Comparison of ENCODE assay signal across 15 cellular contexts in the genomic region with DNA sequence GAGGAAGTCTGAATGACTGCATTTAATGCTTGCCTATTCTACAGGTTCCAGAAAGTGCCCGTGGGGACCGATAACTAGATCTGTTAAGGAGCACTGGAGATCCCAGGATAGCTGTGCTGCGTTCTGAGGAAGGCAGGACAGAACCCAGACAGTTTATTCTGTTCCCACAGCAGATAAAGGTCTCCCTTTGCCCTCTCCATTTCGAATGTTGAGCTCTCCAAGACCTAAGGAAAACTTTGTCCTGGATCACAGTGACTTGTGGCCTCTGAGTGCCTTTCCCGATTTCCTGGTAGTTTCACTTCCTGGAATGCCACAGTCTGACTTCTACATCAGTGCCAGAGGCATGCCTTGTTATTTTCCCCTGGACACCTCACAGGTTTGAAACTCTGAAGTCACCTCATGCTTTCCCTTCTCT. TPM values are rescaled to one million over a fixed set of nuclear protein-coding genes. Genes with fewer than 3 reads are reported as not detected.
A peak's percentile ranks its signal among the peaks of the same experiment; 100 is the strongest.
DNase-seq lines count a peak whose midpoint lies in the region; ATAC-seq, FAIRE-seq and TF ChIP-seq lines count a peak whose summit lies in the region.
"Had no signal": no experiment of that assay in that cellular context is flagged by ENCODE, and none has a peak within 500 bp of the region (broad histone marks: within the 10 kb centered on the region; RNA-seq: fewer than 3 reads in every experiment).

No MANE protein-coding gene starts in this region.

- no peak for TF ChIP-seq EP300 in HepG2 (IDR thresholded peaks at IDR 0.05; ENCODE audit: low read depth in 2 of 2, low read length in 2 of 2)
- no peak for TF ChIP-seq EP300 in HepG2 (CRISPR knock-in tag; IDR thresholded peaks at IDR 0.05; ENCODE audit: borderline replicate concordance)

- no peaks in the 10 kb centered on the region for H3K9me2 ChIP-seq in GM23338 (ENCODE audit: insufficient read depth)

- peaks cover 3% of the 10 kb centered on the region; the same call in 2 of the 3 replicates for H3K36me3 Mint-ChIP-seq in GM23338 (ENCODE audit: low read depth)

- H3K4me2 ChIP-seq in GM23338: no peak overlapping the region
- no peak overlapping the region for H3K4me2 ChIP-seq in HepG2 (ENCODE audit: low read depth, low read length)

- H3K36me3 ChIP-seq in GM23338 (ENCODE audit: insufficient read depth) (no peaks in the 10 kb centered on the region), HepG2 (replicated peaks in 1 of 2; ENCODE audit: control insufficient read depth in 1 of 2, insufficient read depth in 2 of 2, low read length in 2 of 2) (peaks cover 0 to 15% of the 10 kb centered on the region in 2 experiments; a peak in 2 of 5 replicates), skeletal muscle tissue (ENCODE audit: control insufficient read depth in 3 of 3, insufficient read depth in 3 of 3, low read length in 3 of 3) (peaks cover 0 to 2% (median under 1%) of the 10 kb centered on the region in 3 donors)

- H3K27ac ChIP-seq in GM23338 (ENCODE audit: low read depth) (no peak overlapping the region), HepG2 (ENCODE audit: extremely low read length, insufficient read depth, low read length) (no peak overlapping the region), skeletal muscle tissue (ENCODE audit: low read depth, low read length) (peak overlapping the region; percentile 7), foreskin keratinocyte (no peak overlapping the region)

- H3K4me3 Mint-ChIP-seq in GM23338: no peak overlapping the region
- H3K4me3 Mint-ChIP-seq: activated T-cell treated with anti-CD3 and anti-CD28 coated beads, Interleukin-2, amount 50 U/mL, for 72 hours; B cell had no signal

- TF ChIP-seq POLR2A in HepG2 (IDR thresholded peaks at IDR 0.05; ENCODE audit: insufficient read depth in 1 of 2, low read depth in 2 of 2, low read length in 2 of 2): no peak

- H3K79me2 ChIP-seq in GM23338 (replicated peaks; ENCODE audit: insufficient read depth): no peaks in the 10 kb centered on the region
- no peaks in the 10 kb centered on the region for H3K79me2 ChIP-seq in HepG2 (ENCODE audit: insufficient read depth, low read length)

- CTCF ChIA-PET in HepG2 (lab: Yijun Ruan, JAX; ENCODE audit: low intra/inter-chr PET ratio, low total read pairs): no interaction called here

- 83% methylated on average over 5 of the region's 5 CpGs for WGBS in HepG2 (ENCODE audit: low lambda C conversion rate)

- in situ Hi-C loops in HepG2 (cut with HindIII; ENCODE audit: extremely low pct_ligation_motif_present, low pct_unique_long_range_greater_than_20kb): no loop called here

- H4K20me1 ChIP-seq in GM23338 (replicated peaks; ENCODE audit: insufficient read depth) (no peaks in the 10 kb centered on the region), HepG2 (ENCODE audit: insufficient read depth, low read length) (no peaks in the 10 kb centered on the region)

- BruUV-seq in HepG2 (replicated peaks; lab: Mats Ljungman, UMichigan): TSS peak; percentile 11

- H3K9ac ChIP-seq in HepG2 (ENCODE audit: insufficient read depth, low read depth, low read length): no peak overlapping the region
- peak overlapping the region in 2 of 3 donors; percentile 37 to 45 for H3K9ac ChIP-seq in skeletal muscle tissue (ENCODE audit: low read depth in 1 of 3, low read length in 3 of 3)

- POLR2A ChIA-PET in HepG2 (lab: Yijun Ruan, JAX): interaction anchor here (1.1 kb wide), 1 partner anchor 17 kb away, joined by 3 read pairs; no protein-coding TSS in a partner anchor

- H3K4me1 ChIP-seq in GM23338 (ENCODE audit: insufficient read depth): no peaks in the 10 kb centered on the region
- H3K4me1 ChIP-seq in HepG2 (ENCODE audit: insufficient read depth, low read length): peaks cover 20% of the 10 kb centered on the region
- H3K4me1 ChIP-seq in skeletal muscle tissue (ENCODE audit: control insufficient read depth in 3 of 3, insufficient read depth in 3 of 3, low read length in 3 of 3): peaks cover 21 to 33% (median 24%) of the 10 kb centered on the region in 3 donors
- no peaks in the 10 kb centered on the region for H3K4me1 ChIP-seq in foreskin keratinocyte

- H3K9me3 ChIP-seq in HepG2 (ENCODE audit: low read length) (no peaks in the 10 kb centered on the region), skeletal muscle tissue (ENCODE audit: control insufficient read depth in 3 of 3, low read length in 3 of 3) (no peaks in the 10 kb centered on the region)

- no peak for TF ChIP-seq CTCF in GM23338 (conservative IDR thresholded peaks at IDR 0.05; ENCODE audit: low read depth in 2 of 2)
- no peak for TF ChIP-seq CTCF in HepG2 (CRISPR knock-in tag; IDR thresholded peaks at IDR 0.05)
- TF ChIP-seq CTCF in foreskin keratinocyte (conservative IDR thresholded peaks at IDR 0.05): no peak

- DNase-seq in GM23338 (ENCODE audit: low spot score) (no peak), dermis blood vessel endothelial cell (peak; percentile 36), HepG2 (ENCODE audit: low spot score) (no peak), NCI-H2029 (lab: John Stamatoyannopoulos, UW) (no peak), foreskin keratinocyte (no peak)
- DNase-seq: activated T-cell treated with anti-CD3 and anti-CD28 coated beads, Interleukin-2, amount 50 U/mL, for 72 hours; foreskin melanocyte; H7; KBM-7; NCI-H2107; stimulated activated CD8-positive, alpha-beta memory T cell treated with anti-CD3 and anti-CD28 coated beads, Interleukin-4, amount 100 ng/mL, for 48 hours had no signal

- H3K27me3 Mint-ChIP-seq in GM23338 (ENCODE audit: insufficient read depth, low read depth, poor library complexity): peaks cover 2% of the 10 kb centered on the region
- H3K27me3 Mint-ChIP-seq: B cell had no signal

- peak overlapping the region; percentile 21 for H3K27ac Mint-ChIP-seq in GM23338

- H3K27me3 ChIP-seq in GM23338 (ENCODE audit: insufficient read depth) (no peaks in the 10 kb centered on the region), HepG2 (ENCODE audit: control insufficient read depth in 1 of 2, insufficient read depth in 2 of 2, low read length in 2 of 2) (no peaks in the 10 kb centered on the region), skeletal muscle tissue (ENCODE audit: control insufficient read depth in 3 of 3, insufficient read depth in 3 of 3, low read length in 3 of 3) (no peaks in the 10 kb centered on the region), foreskin keratinocyte (no peaks in the 10 kb centered on the region)

- H3K4me3 ChIP-seq in GM23338 (no peak overlapping the region), HepG2 (replicated peaks in 1 of 3; ENCODE audit: insufficient read depth in 1 of 3, low read depth in 2 of 3, low read length in 3 of 3) (no peak overlapping the region), skeletal muscle tissue (ENCODE audit: low read length in 3 of 3) (no peak overlapping the region)

- intact Hi-C loops in HepG2 (cut with micrococcal nuclease; ENCODE audit: unreplicated experiment): no loop called here

- no peak for TF ChIP-seq RAD21 in HepG2 (CRISPR knock-in tag; IDR thresholded peaks at IDR 0.05)

- peaks cover 21% of the 10 kb centered on the region for H3K4me1 Mint-ChIP-seq in GM23338
- H3K4me1 Mint-ChIP-seq: B cell had no signal

- no peaks in the 10 kb centered on the region for H3K9me3 Mint-ChIP-seq in GM23338
- H3K9me3 Mint-ChIP-seq: activated T-cell treated with anti-CD3 and anti-CD28 coated beads, Interleukin-2, amount 50 U/mL, for 72 hours had no signal

- no peak for FAIRE-seq in HepG2 (lab: Jason Lieb, UNC)

- H3F3A ChIP-seq in GM23338 (replicated peaks; ENCODE audit: low read depth): no peaks in the 10 kb centered on the region

- ATAC-seq in GM23338 (no peak), HepG2 (no peak), HG03520 (IDR thresholded peaks at IDR 0.05; ENCODE audit: unreplicated experiment) (no peak), GM18907 (IDR thresholded peaks at IDR 0.05; ENCODE audit: unreplicated experiment) (no peak), foreskin keratinocyte (no peak)
- ATAC-seq: activated T-cell treated with anti-CD3 and anti-CD28 coated beads, Interleukin-2, amount 50 U/mL, for 72 hours had no signal

- H2AFZ ChIP-seq in GM23338 (no peak overlapping the region), HepG2 (ENCODE audit: low read length) (no peak overlapping the region)

RNA-seq across cellular contexts. Expression of gene ZFP36L2, which starts 50.1 kb away (rescaled TPM):
- total RNA-seq in GM23338 (2014; rRNA removed; shearing (Covaris generic)): 37.9 and 43.0 TPM in 2 replicates
- polyA plus RNA-seq in GM23338 (2016; fragmentation: Nextera tagmentation; extraction: Ambion mirVana): 38.4 and 39.6 TPM in 2 replicates
- 13.1 and 30.7 TPM in 2 replicates for total RNA-seq in dermis blood vessel endothelial cell
- 21.8 and 32.5 TPM in 2 replicates for total RNA-seq in HepG2 (2016; rRNA removed; fragmentation: Illumina TruSeq; extraction: Trizol)
- 10.9 and 11.1 TPM in 2 replicates for total RNA-seq in HepG2 (2016; cell fraction: cytosol; rRNA removed; fragmentation: Illumina TruSeq; extraction: Trizol; ENCODE audit: low read depth)
- 20.7 and 30.7 TPM in 2 replicates for total RNA-seq in HepG2 (2016; cell fraction: insoluble cytoplasmic fraction; rRNA removed; fragmentation: Illumina TruSeq; extraction: Trizol)
- total RNA-seq in HepG2 (2016; cell fraction: membrane; rRNA removed; fragmentation: Illumina TruSeq; extraction: Trizol): 45.2 and 45.6 TPM in 2 replicates
- 28.9 and 31.5 TPM in 2 replicates for total RNA-seq in HepG2 (2016; cell fraction: nucleus; rRNA removed; fragmentation: Illumina TruSeq; extraction: Trizol)
- polyA plus RNA-seq in HepG2 (2011; rRNA removed): 11.2 and 12.5 TPM in 2 replicates
- 6.8 and 9.1 TPM in 2 replicates for polyA plus RNA-seq in HepG2 (2011; cell fraction: cytosol; rRNA removed)
- polyA plus RNA-seq in HepG2 (2011; cell fraction: nucleus; rRNA removed): 13.5 and 16.7 TPM in 2 replicates
- polyA plus RNA-seq in HepG2 (2012): 52.4 and 60.8 TPM in 2 replicates
- polyA plus RNA-seq in HepG2 (2016; cell fraction: cytosol; fragmentation: Illumina TruSeq; extraction: Trizol; ENCODE audit: low read depth): 10.6 and 12.4 TPM in 2 replicates
- 78.1 and 90.4 TPM in 2 replicates for polyA plus RNA-seq in HepG2 (2016; cell fraction: insoluble cytoplasmic fraction; fragmentation: Illumina TruSeq; extraction: Trizol; ENCODE audit: low read depth)
- 44.3 and 47.5 TPM in 2 replicates for polyA plus RNA-seq in HepG2 (2016; cell fraction: membrane; fragmentation: Illumina TruSeq; extraction: Trizol; ENCODE audit: low read depth)
- polyA plus RNA-seq in HepG2 (2016; cell fraction: nucleus; fragmentation: Illumina TruSeq; extraction: Trizol; ENCODE audit: insufficient read depth, low read depth): 95.3 and 99.0 TPM in 2 replicates
- 3.9 and 12.4 TPM in 2 replicates for polyA minus RNA-seq in HepG2 (2011; rRNA and poly(A)+ RNA removed; ENCODE audit: low replicate concordance)
- 25.5 and 27.1 TPM in 2 replicates for polyA minus RNA-seq in HepG2 (2011; cell fraction: cytosol; rRNA and poly(A)+ RNA removed)
- 10.1 and 12.1 TPM in 2 replicates for polyA minus RNA-seq in HepG2 (2011; cell fraction: nucleus; rRNA and poly(A)+ RNA removed)
- 14.1 TPM for total RNA-seq in skeletal muscle tissue
- 124 and 137 TPM in 2 replicates for total RNA-seq in foreskin keratinocyte
- 127 and 136 TPM in 2 replicates for polyA plus RNA-seq in foreskin keratinocyte
